ENCODE assay signal across 8 cellular contexts in genomic region chr15:38073278-38073930, GRCh38.
DNase-seq lines count a peak whose midpoint lies in the region; ATAC-seq lines count a peak whose summit lies in the region.

No MANE protein-coding gene starts in this region.

- no peaks in the 10 kb centered on the region for H4K20me1 ChIP-seq in Karpas-422 (ENCODE audit: insufficient read depth, low read depth, low read length)

- H3K27ac ChIP-seq in Karpas-422 (ENCODE audit: low read length) (peak overlapping the region; percentile 98), duodenal mucosa (ENCODE audit: low read depth, low read length) (peak overlapping the region; percentile 74), muscle layer of colon (ENCODE audit: low read depth, low read length) (peak overlapping the region; percentile 86)

- H3K9me3 ChIP-seq in Karpas-422 (ENCODE audit: low read length) (no peaks in the 10 kb centered on the region), duodenal mucosa (ENCODE audit: control insufficient read depth in 1 of 2, low read length in 2 of 2) (no peaks in the 10 kb centered on the region), muscle layer of colon (ENCODE audit: low read length) (no peaks in the 10 kb centered on the region)

- H3K4me3 ChIP-seq in Karpas-422 (ENCODE audit: low read length) (peak overlapping the region; percentile 66), duodenal mucosa (ENCODE audit: low read depth in 1 of 2, low read length in 2 of 2) (peak overlapping the region; percentile 69 to 75), muscle layer of colon (ENCODE audit: low read depth in 1 of 2, low read length in 2 of 2) (peak overlapping the region; percentile 48 to 73)

- H3K36me3 ChIP-seq in Karpas-422 (ENCODE audit: insufficient read depth, low read length) (no peaks in the 10 kb centered on the region), duodenal mucosa (ENCODE audit: control insufficient read depth in 1 of 2, insufficient read depth in 2 of 2, low read length in 2 of 2) (no peaks in the 10 kb centered on the region), muscle layer of colon (ENCODE audit: insufficient read depth, low read length) (no peaks in the 10 kb centered on the region)

- no peaks in the 10 kb centered on the region for H3K9me2 ChIP-seq in Karpas-422 (replicated peaks; ENCODE audit: insufficient read depth, low read length)

- no peak for ATAC-seq in HG02678 (IDR thresholded peaks at IDR 0.05; ENCODE audit: unreplicated experiment)
- no peak for ATAC-seq in GM19397 (IDR thresholded peaks at IDR 0.05; ENCODE audit: unreplicated experiment)

- H3K4me2 ChIP-seq in Karpas-422 (ENCODE audit: low read depth, low read length, poor library complexity, severe bottlenecking): peak overlapping the region; percentile 90

- DNase-seq in ACHN (peak; percentile 32), Karpas-422 (peak; percentile 80), Kasumi-1 (lab: John Stamatoyannopoulos, UW) (no peak), KG1 (lab: John Stamatoyannopoulos, UW) (no peak)

- H3K4me1 ChIP-seq in Karpas-422 (ENCODE audit: low read length): peaks cover 93% of the 10 kb centered on the region
- peaks cover 34% of the 10 kb centered on the region in 2 donors for H3K4me1 ChIP-seq in duodenal mucosa (ENCODE audit: control insufficient read depth in 1 of 2, insufficient read depth in 2 of 2, low read length in 2 of 2)
- peaks cover 24% of the 10 kb centered on the region for H3K4me1 ChIP-seq in muscle layer of colon (ENCODE audit: insufficient read depth, low read length)

- in situ Hi-C loops in ACHN (cut with HindIII; ENCODE audit: low pct_ligation_motif_present, low pct_unique_long_range_greater_than_20kb, low sequenced_read_pairs): no loop called here

- H2AFZ ChIP-seq in Karpas-422 (ENCODE audit: low read length): peak overlapping the region; percentile 91

- peak overlapping the region; percentile 73 for H3K9ac ChIP-seq in Karpas-422 (ENCODE audit: low read length)
- peak overlapping the region; percentile 60 to 69 for H3K9ac ChIP-seq in duodenal mucosa (ENCODE audit: low read depth in 1 of 2, low read length in 2 of 2)
- peak overlapping the region; percentile 66 for H3K9ac ChIP-seq in muscle layer of colon (ENCODE audit: low read length)

- H3K79me2 ChIP-seq in Karpas-422 (ENCODE audit: low read length): no peaks in the 10 kb centered on the region

- H3K27me3 ChIP-seq in Karpas-422 (ENCODE audit: low read length) (no peaks in the 10 kb centered on the region), duodenal mucosa (ENCODE audit: control insufficient read depth in 1 of 2, insufficient read depth in 2 of 2, low read length in 2 of 2) (no peaks in the 10 kb centered on the region), muscle layer of colon (ENCODE audit: control insufficient read depth in 1 of 2, insufficient read depth in 2 of 2, low read length in 2 of 2) (no peaks in the 10 kb centered on the region)

Comparison
In these comparisons a context has a peak if more than half of its experiments do, and no peak if none do; other contexts are left out.
1. DNase-seq: peak in ACHN (single experiment) and Karpas-422 (single experiment); none in Kasumi-1 (0 of 2) and KG1 (single experiment).
2. Peak in every context shown above with its lines, with median percentiles within 50 percentile points of each other: H3K27ac ChIP-seq, H3K4me3 ChIP-seq and H3K9ac ChIP-seq.